Comparison of ENCODE assay signal across 10 cellular contexts in genomic region chr19:55504252-55504603, GRCh38. TPM values are rescaled to one million over a fixed set of nuclear protein-coding genes. Genes with fewer than 3 reads are reported as not detected.
DNase-seq lines count a peak whose midpoint lies in the region; ATAC-seq and TF ChIP-seq lines count a peak whose summit lies in the region.
"Had no signal": no experiment of that assay in that cellular context is flagged by ENCODE, and none has a peak within 500 bp of the region (broad histone marks: within the 10 kb centered on the region; RNA-seq: fewer than 3 reads in every experiment).

No MANE protein-coding gene starts in this region.

- peak overlapping the region; percentile 85 for H2AFZ ChIP-seq in parathyroid adenoma

- H3K79me2 ChIP-seq in parathyroid adenoma = no peaks in the 10 kb centered on the region

- no peaks in the 10 kb centered on the region for H3K9me3 ChIP-seq in CD8-positive, alpha-beta memory T cell (ENCODE audit: low read length)
- no peaks in the 10 kb centered on the region for H3K9me3 ChIP-seq in MG63
- no peaks in the 10 kb centered on the region for H3K9me3 ChIP-seq in parathyroid adenoma (ENCODE audit: control insufficient read depth, low read length)

- peaks cover 4 to 14% of the 10 kb centered on the region in 2 donors for H3K27me3 Mint-ChIP-seq in CD8-positive, alpha-beta memory T cell

- TF ChIP-seq CTCF in choroid plexus epithelial cell (conservative IDR thresholded peaks at IDR 0.05; ENCODE audit: low read depth, low read length) (no peak), parathyroid adenoma (IDR thresholded peaks at IDR 0.05) (no peak)

- CTCF ChIA-PET in CD8-positive, alpha-beta memory T cell (lab: Charles Lee) = interaction anchor here (0.7 to 2.8 kb wide), 53 partner anchors 9 to 1021 kb away, joined by 3 to 80 read pairs (median 5); partner anchors contain the start of genes HSPBP1, ISOC2, KMT5C and NAT14

- peak overlapping the region; percentile 48 for H3K4me2 ChIP-seq in parathyroid adenoma (ENCODE audit: low read length)

- ATAC-seq in GM21367 (IDR thresholded peaks at IDR 0.05; ENCODE audit: unreplicated experiment) (no peak), HG03442 (IDR thresholded peaks at IDR 0.05; ENCODE audit: unreplicated experiment) (no peak), HG03045 (IDR thresholded peaks at IDR 0.05; ENCODE audit: unreplicated experiment) (no peak)

- peaks cover 0 to 3% (median 0%) of the 10 kb centered on the region in 3 donors for H3K36me3 Mint-ChIP-seq in CD8-positive, alpha-beta memory T cell

- H3K36me3 ChIP-seq in CD8-positive, alpha-beta memory T cell (ENCODE audit: insufficient read depth, low read length) = no peaks in the 10 kb centered on the region
- H3K36me3 ChIP-seq in MG63 (no peaks in the 10 kb centered on the region; the same call in 1 of the 2 replicates), parathyroid adenoma (ENCODE audit: control insufficient read depth, insufficient read depth, low read length) (no peaks in the 10 kb centered on the region)

- H3K27ac ChIP-seq in CD8-positive, alpha-beta memory T cell (ENCODE audit: low read depth, low read length) = no peak overlapping the region
- no peak overlapping the region for H3K27ac ChIP-seq in parathyroid adenoma
- H3K27ac ChIP-seq: epithelial cell of prostate had no signal

- H3K27ac Mint-ChIP-seq in CD8-positive, alpha-beta memory T cell = peak overlapping the region in 3 of 8 donors; percentile 23 to 82 (median 77)

- no peaks in the 10 kb centered on the region for H3K9me3 Mint-ChIP-seq in CD8-positive, alpha-beta memory T cell

- no peak overlapping the region for H3K4me3 ChIP-seq in CD8-positive, alpha-beta memory T cell (ENCODE audit: low read length)
- peak overlapping the region; percentile 52 for H3K4me3 ChIP-seq in MG63
- peak overlapping the region; percentile 67 for H3K4me3 ChIP-seq in choroid plexus epithelial cell (ENCODE audit: low read depth, low read length)
- no peak overlapping the region for H3K4me3 ChIP-seq in parathyroid adenoma (ENCODE audit: low read depth, low read length)

- no peak for DNase-seq in CD8-positive, alpha-beta memory T cell
- DNase-seq in MG63 (no peak), choroid plexus epithelial cell (ENCODE audit: low read depth) (no peak), nucleus accumbens (lab: John Stamatoyannopoulos, UW) (no peak)

- H3K27me3 ChIP-seq in CD8-positive, alpha-beta memory T cell (ENCODE audit: insufficient read depth, low read length, poor library complexity, severe bottlenecking) = no peaks in the 10 kb centered on the region
- H3K27me3 ChIP-seq in MG63 = no peaks in the 10 kb centered on the region
- no peaks in the 10 kb centered on the region for H3K27me3 ChIP-seq in parathyroid adenoma (ENCODE audit: control insufficient read depth, insufficient read depth, low read length)

- peak overlapping the region; percentile 54 to 93 (median 79) for H3K4me3 Mint-ChIP-seq in CD8-positive, alpha-beta memory T cell

- POLR2A ChIA-PET in CD8-positive, alpha-beta memory T cell (lab: Charles Lee) = interaction anchor here (0.5 to 1.6 kb wide), 7 partner anchors 28 to 150 kb away, joined by 3 to 6 read pairs (median 4); partner anchors contain the start of gene FIZ1

- H3K9ac ChIP-seq in parathyroid adenoma = no peak overlapping the region

- peaks cover 10 to 14% (median 13%) of the 10 kb centered on the region in 3 donors for H3K4me1 Mint-ChIP-seq in CD8-positive, alpha-beta memory T cell

- H3K4me1 ChIP-seq in CD8-positive, alpha-beta memory T cell (ENCODE audit: insufficient read depth, low read length) = peaks cover 5% of the 10 kb centered on the region
- H3K4me1 ChIP-seq in parathyroid adenoma = no peaks in the 10 kb centered on the region

RNA-seq across cellular contexts. Expression of gene SSC5D, which starts 16.0 kb away (rescaled TPM):
- total RNA-seq in CD8-positive, alpha-beta memory T cell = 1 to 10 TPM in 1 of 2 experiments, under 1 TPM in 1; 0.35 to 1.2 TPM
- not detected for polyA plus RNA-seq in CD8-positive, alpha-beta memory T cell
- 1.4 TPM in 1 of 2 replicates, not detected in the other for total RNA-seq in MG63 (2014; rRNA removed; shearing (Covaris generic); ENCODE audit: low replicate concordance)

RNA-seq across cellular contexts. Expression of gene NAT14, which starts 19.2 kb away (rescaled TPM):
- 10 to 100 TPM; 27.5 to 28.4 TPM for total RNA-seq in CD8-positive, alpha-beta memory T cell
- polyA plus RNA-seq in CD8-positive, alpha-beta memory T cell = 7.0 TPM
- 19.7 and 35.1 TPM in 2 replicates for total RNA-seq in MG63 (2014; rRNA removed; shearing (Covaris generic); ENCODE audit: low replicate concordance)

RNA-seq across cellular contexts. Expression of gene ZNF628, which starts 27.8 kb away (rescaled TPM):
- total RNA-seq in CD8-positive, alpha-beta memory T cell = 1 to 10 TPM; 8.3 to 8.7 TPM
- 0.36 TPM for polyA plus RNA-seq in CD8-positive, alpha-beta memory T cell
- total RNA-seq in MG63 (2014; rRNA removed; shearing (Covaris generic); ENCODE audit: low replicate concordance) = 3.1 and 4.0 TPM in 2 replicates

RNA-seq across cellular contexts. Expression of gene SBK2, which starts 32.7 kb away (rescaled TPM):
- total RNA-seq in CD8-positive, alpha-beta memory T cell = not detected
- polyA plus RNA-seq in CD8-positive, alpha-beta memory T cell = not detected
- total RNA-seq in MG63 (2014; rRNA removed; shearing (Covaris generic); ENCODE audit: low replicate concordance) = 0.20 TPM in 1 of 2 replicates, not detected in the other
- total RNA-seq: HT1080 had no signal

RNA-seq across cellular contexts. Expression of gene C19orf85, which starts 39.7 kb away (rescaled TPM):
- not detected for total RNA-seq in CD8-positive, alpha-beta memory T cell
- not detected for polyA plus RNA-seq in CD8-positive, alpha-beta memory T cell
- total RNA-seq in MG63 (2014; rRNA removed; shearing (Covaris generic); ENCODE audit: low replicate concordance) = not detected in 2 replicates
- total RNA-seq: HT1080 had no signal

Comparison
In these comparisons a context has a peak if more than half of its experiments do, and no peak if none do; other contexts are left out.
1. H3K4me3 ChIP-seq: peak in MG63 (single experiment) and choroid plexus epithelial cell (single experiment); none in CD8-positive, alpha-beta memory T cell (single experiment) and parathyroid adenoma (single experiment).